In the genomic region with DNA sequence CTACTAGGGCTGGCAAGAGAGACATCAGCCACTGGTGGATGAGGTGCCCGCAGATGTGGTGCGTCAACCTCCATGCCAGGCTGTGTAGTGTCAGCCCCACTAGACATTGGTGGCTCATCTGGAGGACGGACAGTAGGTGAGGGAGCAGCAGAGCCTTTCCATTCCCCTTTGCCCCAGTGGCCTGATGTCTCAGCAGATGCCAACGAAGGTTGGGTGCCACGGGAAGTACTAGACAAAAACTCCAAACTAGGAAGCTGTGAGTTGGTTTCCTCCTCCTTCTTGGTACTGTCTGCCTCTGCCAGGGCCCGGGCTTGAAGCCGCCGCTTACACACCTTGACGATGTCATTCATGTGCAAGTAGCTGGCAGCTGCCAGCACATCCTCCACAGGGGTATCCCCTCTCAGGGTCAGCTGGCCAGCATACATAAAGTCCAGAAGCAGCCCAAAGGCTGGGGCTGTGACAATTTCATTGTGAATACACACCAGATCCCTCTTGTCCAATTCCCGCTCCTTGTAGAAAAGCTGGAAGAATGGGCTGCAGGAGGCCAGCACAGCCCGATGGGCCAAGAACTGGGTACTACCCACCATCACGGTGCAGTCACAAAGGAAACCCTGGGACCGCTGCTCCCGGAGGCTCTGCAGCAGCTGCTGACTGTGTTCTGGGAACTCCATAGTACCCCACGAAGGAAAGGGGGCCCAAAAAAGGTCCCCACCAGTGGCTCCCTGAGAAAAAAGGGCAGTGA, we compare ENCODE assay signal across 8 cellular contexts. TPM values are rescaled to one million over a fixed set of nuclear protein-coding genes. Genes with fewer than 3 reads are reported as not detected.
DNase-seq lines count a peak whose midpoint lies in the region; ATAC-seq and TF ChIP-seq lines count a peak whose summit lies in the region.

No MANE protein-coding gene starts in this region.

- peaks cover 17 to 45% (median 28%) of the 10 kb centered on the region in 4 donors for H3K4me1 Mint-ChIP-seq in CD4-positive, alpha-beta memory T cell

- no peak for TF ChIP-seq RAD21 in neural cell (conservative IDR thresholded peaks at IDR 0.05)

- TF ChIP-seq EP300 in neural cell (conservative IDR thresholded peaks at IDR 0.05; ENCODE audit: poor library complexity, severe bottlenecking): no peak

- peaks cover 45% of the 10 kb centered on the region for H3K4me1 ChIP-seq in CD4-positive, alpha-beta memory T cell (ENCODE audit: insufficient read depth, low read length)
- H3K4me1 ChIP-seq in Karpas-422 (ENCODE audit: low read length): peaks cover 17% of the 10 kb centered on the region

- H3K4me3 Mint-ChIP-seq in CD4-positive, alpha-beta memory T cell: peak overlapping the region; percentile 96 to 99 (median 98)

- H4K20me1 ChIP-seq in Karpas-422 (ENCODE audit: insufficient read depth, low read depth, low read length): no peaks in the 10 kb centered on the region
- H4K20me1 ChIP-seq in neural cell (ENCODE audit: insufficient read depth): no peaks in the 10 kb centered on the region

- H3K36me3 ChIP-seq in CD4-positive, alpha-beta memory T cell (ENCODE audit: insufficient read depth, low read length): peaks cover 11% of the 10 kb centered on the region
- H3K36me3 ChIP-seq in Karpas-422 (ENCODE audit: insufficient read depth, low read length): no peaks in the 10 kb centered on the region
- no peaks in the 10 kb centered on the region for H3K36me3 ChIP-seq in neural cell (ENCODE audit: insufficient read depth, low read length)

- peaks cover 12 to 20% of the 10 kb centered on the region in 2 donors for H3K36me3 Mint-ChIP-seq in CD4-positive, alpha-beta memory T cell

- intact Hi-C loops in CD4-positive, alpha-beta memory T cell (cut with micrococcal nuclease): loop anchor here (1.0 kb wide), 3 partner anchors 8 to 103 kb away; a partner anchor contains a TSS
- intact Hi-C loops in dorsolateral prefrontal cortex (cut with DNase I): no loop called here

- POLR2A ChIA-PET in CD4-positive, alpha-beta memory T cell (lab: Charles Lee; ENCODE audit: partially characterized antibody): interaction anchor here (0.5 to 10.0 kb wide), 44 partner anchors 9 to 784 kb away, joined by 3 to 231 read pairs (median 7); a partner anchor contains a TSS

- peaks cover 17% of the 10 kb centered on the region for H3K79me2 ChIP-seq in Karpas-422 (ENCODE audit: low read length)
- H3K79me2 ChIP-seq in neural cell (replicated peaks; ENCODE audit: insufficient read depth, low read length): peaks cover 5% of the 10 kb centered on the region

- H3K4me2 ChIP-seq in Karpas-422 (ENCODE audit: low read depth, low read length, poor library complexity, severe bottlenecking): peak overlapping the region; percentile 65
- H3K4me2 ChIP-seq in neural cell (ENCODE audit: low read length): no peak overlapping the region

- H3K9ac ChIP-seq in Karpas-422 (ENCODE audit: low read length) (peak overlapping the region; percentile 87), neural cell (ENCODE audit: low read length) (peak overlapping the region; percentile 92)

- no peaks in the 10 kb centered on the region for H3K27me3 Mint-ChIP-seq in CD4-positive, alpha-beta memory T cell

- peak overlapping the region; percentile 94 to 100 (median 99) for H3K27ac Mint-ChIP-seq in CD4-positive, alpha-beta memory T cell

- no peaks in the 10 kb centered on the region for H3F3A ChIP-seq in neural cell (ENCODE audit: insufficient read depth, low read length, poor library complexity, severe bottlenecking)

- CTCF ChIA-PET in CD4-positive, alpha-beta memory T cell (lab: Charles Lee; ENCODE audit: partially characterized antibody): interaction anchor here (0.8 to 4.3 kb wide), 17 partner anchors 8 to 162 kb away, joined by 3 to 28 read pairs (median 5); a partner anchor contains a TSS

- no peaks in the 10 kb centered on the region for H3K9me2 ChIP-seq in Karpas-422 (replicated peaks; ENCODE audit: insufficient read depth, low read length)
- no peaks in the 10 kb centered on the region for H3K9me2 ChIP-seq in neural cell (ENCODE audit: insufficient read depth, low read length)

- peak overlapping the region; percentile 68 to 98 for H3K4me3 ChIP-seq in CD4-positive, alpha-beta memory T cell (ENCODE audit: low read length in 2 of 2)
- H3K4me3 ChIP-seq in Karpas-422 (ENCODE audit: low read length) (peak overlapping the region; percentile 84), dorsolateral prefrontal cortex (peak overlapping the region; percentile 51 to 95 (median 79)), neural cell (ENCODE audit: low read length) (peak overlapping the region; percentile 74)

- peak overlapping the region; percentile 90 for H3K27ac ChIP-seq in CD4-positive, alpha-beta memory T cell (ENCODE audit: low read depth, low read length)
- no peak overlapping the region for H3K27ac ChIP-seq in Karpas-422 (ENCODE audit: low read length)
- peak overlapping the region in 57 of 59 donors; percentile 33 to 99 (median 95) for H3K27ac ChIP-seq in dorsolateral prefrontal cortex
- H3K27ac ChIP-seq in neural cell (ENCODE audit: low read length): peak overlapping the region; percentile 95

- TF ChIP-seq CTCF in dorsolateral prefrontal cortex (IDR thresholded peaks at IDR 0.05 in 54 of 56, conservative IDR thresholded peaks at IDR 0.05 in 2 of 56; ENCODE audit: low read depth in 1 of 56, partially characterized antibody in 56 of 56): no peak
- TF ChIP-seq CTCF in neural cell (IDR thresholded peaks at IDR 0.05; ENCODE audit: poor library complexity, severe bottlenecking): no peak

- H2AFZ ChIP-seq in Karpas-422 (ENCODE audit: low read length) (no peak overlapping the region), neural cell (ENCODE audit: low read depth, low read length) (peak overlapping the region; percentile 96)

- DNase-seq in CD4-positive, alpha-beta memory T cell: no peak
- DNase-seq in Karpas-422 (no peak), dorsolateral prefrontal cortex (no peak), H4 (ENCODE audit: low spot score) (no peak)
- no peak for DNase-seq in stimulated activated CD4-positive, alpha-beta T cell treated with anti-CD3 and anti-CD28 coated beads, Interleukin-12 subunit alpha, Interleukin-12 subunit beta, amount 100 ng/mL, for 4 hours

- ATAC-seq in HG02678 (IDR thresholded peaks at IDR 0.05; ENCODE audit: unreplicated experiment) (no peak), HG02970 (IDR thresholded peaks at IDR 0.05; ENCODE audit: low FRiP score, unreplicated experiment) (no peak)

- no peaks in the 10 kb centered on the region for H3K9me3 ChIP-seq in CD4-positive, alpha-beta memory T cell (ENCODE audit: control insufficient read depth in 1 of 2, low read length in 2 of 2)
- no peaks in the 10 kb centered on the region for H3K9me3 ChIP-seq in Karpas-422 (ENCODE audit: low read length)
- no peaks in the 10 kb centered on the region for H3K9me3 ChIP-seq in neural cell (ENCODE audit: low read length)

- no peaks in the 10 kb centered on the region for H3K27me3 ChIP-seq in CD4-positive, alpha-beta memory T cell (ENCODE audit: insufficient read depth, low read length)
- no peaks in the 10 kb centered on the region for H3K27me3 ChIP-seq in Karpas-422 (ENCODE audit: low read length)
- no peaks in the 10 kb centered on the region for H3K27me3 ChIP-seq in dorsolateral prefrontal cortex
- no peaks in the 10 kb centered on the region for H3K27me3 ChIP-seq in neural cell (ENCODE audit: insufficient read depth, low read depth, low read length)

- no peaks in the 10 kb centered on the region for H3K9me3 Mint-ChIP-seq in CD4-positive, alpha-beta memory T cell

TF ChIP-seq in neural cell, 6 proteins besides CTCF, POLR2A, EP300 and RAD21 (continues in another document):
- TF ChIP-seq POLR2AphosphoS5 (IDR thresholded peaks at IDR 0.05) (no peak), EZH2 (IDR thresholded peaks at IDR 0.05; ENCODE audit: borderline replicate concordance, insufficient read depth, low read length, poor library complexity, severe bottlenecking) (no peak), TAF1 (IDR thresholded peaks at IDR 0.05; ENCODE audit: low read depth) (no peak), MXI1 (conservative IDR thresholded peaks at IDR 0.05; ENCODE audit: poor library complexity, severe bottlenecking) (no peak)

RNA-seq across cellular contexts. Expression of a gene that starts 0.8 kb away (rescaled TPM):
- 10 to 100 TPM; 27.2 to 27.9 TPM for total RNA-seq in CD4-positive, alpha-beta memory T cell
- polyA plus RNA-seq in CD4-positive, alpha-beta memory T cell: 1 to 10 TPM; 6.0 to 8.6 TPM
- total RNA-seq in Karpas-422 (2014; rRNA removed; shearing (Covaris generic); ENCODE audit: low replicate concordance): 5.3 and 6.6 TPM in 2 replicates
- total RNA-seq in dorsolateral prefrontal cortex: 10 to 100 TPM in 115 of 120 experiments, 1 to 10 TPM in 5; 6.9 to 30.3 (median 15.2) TPM
- polyA plus RNA-seq in neural cell: 8.5 and 20.9 TPM in 2 replicates
- 13.1 and 28.5 TPM in 2 replicates for polyA minus RNA-seq in neural cell
- total RNA-seq in H4 (2014; rRNA removed; shearing (Covaris generic)): 6.9 and 7.5 TPM in 2 replicates

RNA-seq across cellular contexts. Expression of a gene that starts 8.2 kb away (rescaled TPM):
- 10 to 100 TPM; 77.2 to 84.6 TPM for total RNA-seq in CD4-positive, alpha-beta memory T cell
- polyA plus RNA-seq in CD4-positive, alpha-beta memory T cell: 100 to 1,000 TPM; 207 to 300 TPM
- 115 and 140 TPM in 2 replicates for total RNA-seq in Karpas-422 (2014; rRNA removed; shearing (Covaris generic); ENCODE audit: low replicate concordance)
- total RNA-seq in dorsolateral prefrontal cortex: 10 to 100 TPM; 35.8 to 95.3 (median 54.4) TPM
- 207 and 232 TPM in 2 replicates for polyA plus RNA-seq in neural cell
- polyA minus RNA-seq in neural cell: 69.5 and 74.5 TPM in 2 replicates
- 140 and 182 TPM in 2 replicates for total RNA-seq in H4 (2014; rRNA removed; shearing (Covaris generic))

RNA-seq across cellular contexts. Expression of a gene that starts 18.0 kb away (rescaled TPM):
- 10 to 100 TPM; 26.3 to 34.0 TPM for total RNA-seq in CD4-positive, alpha-beta memory T cell
- polyA plus RNA-seq in CD4-positive, alpha-beta memory T cell: 10 to 100 TPM in 1 of 2 donors, 1 to 10 TPM in 1; 5.7 to 10.5 TPM
- 10.4 and 30.1 TPM in 2 replicates for total RNA-seq in Karpas-422 (2014; rRNA removed; shearing (Covaris generic); ENCODE audit: low replicate concordance)
- 10 to 100 TPM in 118 of 120 experiments, 1 to 10 TPM in 2; 9.3 to 39.3 (median 22.8) TPM for total RNA-seq in dorsolateral prefrontal cortex
- 55.2 and 61.7 TPM in 2 replicates for polyA plus RNA-seq in neural cell
- 22.5 and 25.1 TPM in 2 replicates for polyA minus RNA-seq in neural cell
- total RNA-seq in H4 (2014; rRNA removed; shearing (Covaris generic)): 15.0 and 19.1 TPM in 2 replicates

RNA-seq across cellular contexts. Expression of a gene that starts 24.9 kb away (rescaled TPM):
- total RNA-seq in CD4-positive, alpha-beta memory T cell: 10 to 100 TPM; 51.0 to 53.5 TPM
- 10 to 100 TPM; 10.2 to 25.8 TPM for polyA plus RNA-seq in CD4-positive, alpha-beta memory T cell
- total RNA-seq in Karpas-422 (2014; rRNA removed; shearing (Covaris generic); ENCODE audit: low replicate concordance): 48.9 and 49.2 TPM in 2 replicates
- 10 to 100 TPM; 21.6 to 58.1 (median 38.1) TPM for total RNA-seq in dorsolateral prefrontal cortex
- 48.6 and 55.2 TPM in 2 replicates for polyA plus RNA-seq in neural cell
- 40.4 and 50.6 TPM in 2 replicates for polyA minus RNA-seq in neural cell
- 35.0 and 46.9 TPM in 2 replicates for total RNA-seq in H4 (2014; rRNA removed; shearing (Covaris generic))

RNA-seq across cellular contexts. Expression of a gene that starts 25.9 kb away (rescaled TPM):
- total RNA-seq in CD4-positive, alpha-beta memory T cell: 10 to 100 TPM; 79.6 to 83.4 TPM
- polyA plus RNA-seq in CD4-positive, alpha-beta memory T cell: 1 to 10 TPM in 1 of 2 donors, under 1 TPM in 1; 0.30 to 3.2 TPM
- 10.6 and 13.9 TPM in 2 replicates for total RNA-seq in Karpas-422 (2014; rRNA removed; shearing (Covaris generic); ENCODE audit: low replicate concordance)
- 100 to 1,000 TPM in 1 of 120 experiments, 10 to 100 TPM in 119; 49.2 to 100 (median 74.3) TPM for total RNA-seq in dorsolateral prefrontal cortex
- 27.5 and 29.3 TPM in 2 replicates for polyA plus RNA-seq in neural cell
- polyA minus RNA-seq in neural cell: 38.5 and 40.9 TPM in 2 replicates
- 4.7 and 5.0 TPM in 2 replicates for total RNA-seq in H4 (2014; rRNA removed; shearing (Covaris generic))
